ENCODE assay signal across 11 cellular contexts in genomic region chr1:109622103-109622892, GRCh38. TPM values are rescaled to one million over a fixed set of nuclear protein-coding genes. Genes with fewer than 3 reads are reported as not detected.
A peak's percentile ranks its signal among the peaks of the same experiment; 100 is the strongest.
DNase-seq lines count a peak whose midpoint lies in the region; ATAC-seq, FAIRE-seq and TF ChIP-seq lines count a peak whose summit lies in the region.
"Had no signal": no experiment of that assay in that cellular context is flagged by ENCODE, and none has a peak within 500 bp of the region (broad histone marks: within the 10 kb centered on the region; RNA-seq: fewer than 3 reads in every experiment).

No MANE protein-coding gene starts in this region.

- H3K79me2 ChIP-seq in GM12878 (ENCODE audit: control insufficient read depth, insufficient read depth, low read length), result peaks cover 51% of the 10 kb centered on the region

- BruUV-seq in GM12878 (replicated peaks; lab: Mats Ljungman, UMichigan), result no TSS peak

- WGBS in GM12878 (ENCODE audit: insufficient coverage, insufficient replicate concordance, low lambda C conversion rate, missing lambda C conversion rate), result 82% methylated on average over 12 of the region's 12 CpGs

- CTCF ChIA-PET in AG04450 (lab: Charles Lee) (interaction anchor here (0.8 to 1.0 kb wide), 2 partner anchors 8 to 18 kb away, joined by 3 read pairs; no protein-coding TSS in a partner anchor), GM12878 (lab: Yijun Ruan, JAX) (interaction anchor here (1.2 to 3.3 kb wide), 3 partner anchors 8 to 76 kb away, joined by 4 to 22 read pairs (median 6); no protein-coding TSS in a partner anchor)

- no peak for DNase-seq in AG04450 (ENCODE audit: low read depth, low spot score)
- no peak for DNase-seq in HFF-Myc (ENCODE audit: extremely low read depth, low read depth)
- no peak for DNase-seq in GM12878 (ENCODE audit: low read depth, low spot score)
- DNase-seq in NCI-H187 (lab: John Stamatoyannopoulos, UW), result no peak
- DNase-seq in NCI-H1048 (lab: John Stamatoyannopoulos, UW), result no peak
- no peak for DNase-seq in epidermal melanocyte (ENCODE audit: insufficient read length, low spot score)
- no peak for DNase-seq in NCI-H748 (lab: John Stamatoyannopoulos, UW; ENCODE audit: unreplicated experiment)
- DNase-seq: NCI-H2081 treated with DMSO at 0.1 percent for 48 hours, T1000 had no signal

- no peak for TF ChIP-seq RAD21 in GM12878 (IDR thresholded peaks at IDR 0.05; ENCODE audit: insufficient read depth, low read depth, low read length)

- H3K9ac ChIP-seq in GM12878 (ENCODE audit: control insufficient read depth, insufficient read depth, low read length), result peak overlapping the region; percentile 1; the same call in 1 of the 2 replicates

- SMC1A ChIA-PET in GM12878 (lab: Charles Lee; ENCODE audit: uncharacterized antibody, unreplicated experiment), result interaction anchor here (0.6 kb wide), 1 partner anchor 70 kb away, joined by 3 read pairs; no protein-coding TSS in a partner anchor

- ATAC-seq in GM12878, result no peak

- H3K4me3 ChIP-seq in AG04450 (ENCODE audit: low read depth, low read length) (peak overlapping the region; percentile 95), HFF-Myc (replicated peaks; ENCODE audit: low read depth, low read length) (peak overlapping the region; percentile 98), GM12878 (peak overlapping the region; percentile 85; the same call in 1 of the 2 replicates), muscle layer of duodenum (ENCODE audit: low read depth in 1 of 2, low read length in 2 of 2) (peak overlapping the region; percentile 82 to 92)

- intact Hi-C loops in GM12878 (cut with micrococcal nuclease; ENCODE audit: unreplicated experiment), result loop anchor here (5.0 kb wide), 1 partner anchor 130 kb away; the partner anchor contains the start of gene CYB561D1

- H3K4me1 ChIP-seq in GM12878 (ENCODE audit: control insufficient read depth, insufficient read depth, low read length) (peaks cover 38% of the 10 kb centered on the region), muscle layer of duodenum (ENCODE audit: control insufficient read depth in 1 of 2, insufficient read depth in 2 of 2, low read length in 2 of 2) (peaks cover 14 to 55% of the 10 kb centered on the region in 2 donors)

- no peak for TF ChIP-seq POLR2A in GM12878 (IDR thresholded peaks at IDR 0.05; ENCODE audit: low read depth, low read length)

- H3K9me3 ChIP-seq in AG04450 (ENCODE audit: control insufficient read depth, insufficient read depth, low read length), result no peaks in the 10 kb centered on the region; the same call in 1 of the 2 replicates
- no peaks in the 10 kb centered on the region for H3K9me3 ChIP-seq in GM12878 (replicated peaks; ENCODE audit: control insufficient read depth, insufficient read depth, low read length)
- no peaks in the 10 kb centered on the region for H3K9me3 ChIP-seq in muscle layer of duodenum (ENCODE audit: control insufficient read depth in 1 of 2, low read length in 2 of 2)

- H4K20me1 ChIP-seq in GM12878 (ENCODE audit: control insufficient read depth, insufficient read depth), result no peaks in the 10 kb centered on the region

- no peak for FAIRE-seq in GM12878 (lab: Jason Lieb, UNC)
- FAIRE-seq: colon had no signal

- H3K27ac ChIP-seq in AG04450 (ENCODE audit: low read depth, low read length) (no peak overlapping the region), GM12878 (ENCODE audit: control insufficient read depth, insufficient read depth) (no peak overlapping the region), muscle layer of duodenum (ENCODE audit: low read length) (no peak overlapping the region)

- TF ChIP-seq EP300 in GM12878 (IDR thresholded peaks at IDR 0.05; ENCODE audit: borderline replicate concordance in 1 of 2, control insufficient read depth in 1 of 2, low read depth in 2 of 2, low read length in 2 of 2), result no peak

- H3K4me2 ChIP-seq in GM12878 (ENCODE audit: control insufficient read depth, insufficient read depth), result peak overlapping the region; percentile 26

- no peaks in the 10 kb centered on the region for H3K27me3 ChIP-seq in AG04450 (ENCODE audit: control insufficient read depth, insufficient read depth, low read length)
- H3K27me3 ChIP-seq in GM12878 (replicated peaks in 1 of 2; ENCODE audit: control insufficient read depth in 2 of 2, insufficient read depth in 2 of 2, low read length in 1 of 2), result no peaks in the 10 kb centered on the region
- no peaks in the 10 kb centered on the region for H3K27me3 ChIP-seq in muscle layer of duodenum (ENCODE audit: low read depth, low read length)

- POLR2A ChIA-PET in AG04450 (lab: Yijun Ruan, JAX) (no interaction called here), GM12878 (lab: Charles Lee) (no interaction called here)

- no peak for TF ChIP-seq CTCF in AG04450 (IDR thresholded peaks at IDR 0.05; ENCODE audit: low read depth, low read length)
- no peak for TF ChIP-seq CTCF in HFF-Myc (IDR thresholded peaks at IDR 0.05; ENCODE audit: low read depth, low read length, missing control alignments)
- TF ChIP-seq CTCF in GM12878 (IDR thresholded peaks at IDR 0.05 in 2 of 3, conservative IDR thresholded peaks at IDR 0.05 in 1 of 3; ENCODE audit: control insufficient read depth in 2 of 3, extremely low read depth in 1 of 3, insufficient read depth in 1 of 3, low read depth in 3 of 3, low read length in 3 of 3), result no peak

- RAD21 ChIA-PET in GM12878 (lab: Charles Lee; ENCODE audit: unreplicated experiment), result interaction anchor here (1.2 to 2.1 kb wide), 2 partner anchors 13 to 76 kb away, joined by 3 to 10 read pairs; no protein-coding TSS in a partner anchor

- H3K36me3 ChIP-seq in GM12878 (ENCODE audit: control insufficient read depth in 2 of 2, insufficient read depth in 2 of 2, low read length in 1 of 2), result no peaks in the 10 kb centered on the region; a peak in 2 of 4 replicates
- H3K36me3 ChIP-seq in muscle layer of duodenum (ENCODE audit: control insufficient read depth in 1 of 2, insufficient read depth in 2 of 2, low read length in 2 of 2), result peaks cover 15 to 18% of the 10 kb centered on the region in 2 donors

- H2AFZ ChIP-seq in GM12878 (ENCODE audit: control insufficient read depth, low read depth, low read length), result no peak overlapping the region

- in situ Hi-C loops in GM12878 (cut with MboI), result loop anchor here (5.0 kb wide), 2 partner anchors 75 to 135 kb away; partner anchors contain the start of gene GNAI3

RNA-seq across cellular contexts. Expression of gene AMPD2, which starts 2.7 kb away (rescaled TPM):
- 35.4 and 54.2 TPM in 2 replicates for polyA plus RNA-seq in AG04450 (2011; rRNA removed)
- 75.4 and 97.7 TPM in 2 replicates for polyA minus RNA-seq in AG04450 (2011; rRNA and poly(A)+ RNA removed)
- 113 and 156 TPM in 2 replicates for total RNA-seq in GM12878 (2013; cell fraction: nucleolus; rRNA removed)
- total RNA-seq in GM12878 (2014; rRNA removed), result 43.4 and 49.9 TPM in 2 replicates
- total RNA-seq in GM12878 (2014; rRNA removed; fragmentation: Illumina TruSeq; extraction: Trizol), result 19.0 and 19.5 TPM in 2 replicates
- 66.5 and 75.9 TPM in 2 replicates for total RNA-seq in GM12878 (2021)
- polyA plus RNA-seq in GM12878 (2011; ENCODE audit: low read depth), result 35.2 TPM
- 9.9 and 30.0 TPM in 2 replicates for polyA plus RNA-seq in GM12878 (2011; rRNA removed)
- polyA plus RNA-seq in GM12878 (2011; cell fraction: cytosol; rRNA removed), result 27.1 and 34.8 TPM in 2 replicates
- 346 and 354 TPM in 2 replicates for polyA plus RNA-seq in GM12878 (2011; cell fraction: nucleus; rRNA removed)
- 54.0 and 66.8 TPM in 2 replicates for polyA plus RNA-seq in GM12878 (2012)
- 11.8 and 30.9 TPM in 2 replicates for polyA plus RNA-seq in GM12878 (2014; fragmentation: Illumina TruSeq; extraction: Trizol)
- 1 to 10 TPM; 2.0 to 3.0 TPM for polyA plus RNA-seq in GM12878 (2014; fragmentation: Nextera tagmentation; extraction: Ambion mirVana)
- 40.9 and 44.4 TPM in 2 replicates for polyA plus RNA-seq in GM12878 (2014; rRNA removed)
- 10 to 100 TPM; 31.8 to 33.1 TPM for polyA plus RNA-seq in GM12878 (2016; fragmentation: Nextera tagmentation; extraction: Ambion mirVana)
- 29.3 and 51.2 TPM in 2 replicates for polyA minus RNA-seq in GM12878 (2011; rRNA and poly(A)+ RNA removed)
- polyA minus RNA-seq in GM12878 (2011; cell fraction: cytosol; rRNA and poly(A)+ RNA removed), result 15.6 and 17.7 TPM in 2 replicates
- polyA minus RNA-seq in GM12878 (2011; cell fraction: nucleus; rRNA and poly(A)+ RNA removed), result 61.1 and 93.7 TPM in 2 replicates

RNA-seq across cellular contexts. Expression of gene GNAT2, which starts 2.9 kb away (rescaled TPM):
- 0.06 TPM in 1 of 2 replicates, not detected in the other for polyA plus RNA-seq in AG04450 (2011; rRNA removed)
- 0.26 and 0.41 TPM in 2 replicates for polyA minus RNA-seq in AG04450 (2011; rRNA and poly(A)+ RNA removed)
- total RNA-seq in GM12878 (2013; cell fraction: nucleolus; rRNA removed), result not detected in 2 replicates
- total RNA-seq in GM12878 (2014; rRNA removed), result 0.23 and 0.38 TPM in 2 replicates
- 0.31 and 0.69 TPM in 2 replicates for total RNA-seq in GM12878 (2014; rRNA removed; fragmentation: Illumina TruSeq; extraction: Trizol)
- total RNA-seq in GM12878 (2021), result 0.85 and 0.92 TPM in 2 replicates
- 0.28 TPM for polyA plus RNA-seq in GM12878 (2011; ENCODE audit: low read depth)
- 0.30 and 0.54 TPM in 2 replicates for polyA plus RNA-seq in GM12878 (2011; rRNA removed)
- polyA plus RNA-seq in GM12878 (2011; cell fraction: cytosol; rRNA removed), result 0.23 and 0.27 TPM in 2 replicates
- 0.13 and 0.15 TPM in 2 replicates for polyA plus RNA-seq in GM12878 (2011; cell fraction: nucleus; rRNA removed)
- polyA plus RNA-seq in GM12878 (2012), result 0.31 and 0.49 TPM in 2 replicates
- polyA plus RNA-seq in GM12878 (2014; fragmentation: Illumina TruSeq; extraction: Trizol), result 0.26 and 0.59 TPM in 2 replicates
- polyA plus RNA-seq in GM12878 (2014; fragmentation: Nextera tagmentation; extraction: Ambion mirVana), result under 1 TPM; 0.08 to 0.77 TPM
- 0.28 and 0.36 TPM in 2 replicates for polyA plus RNA-seq in GM12878 (2014; rRNA removed)
- polyA plus RNA-seq in GM12878 (2016; fragmentation: Nextera tagmentation; extraction: Ambion mirVana), result 1 to 10 TPM in 1 of 2 experiments, under 1 TPM in 1; 0.46 to 1.3 TPM
- 1.1 and 1.8 TPM in 2 replicates for polyA minus RNA-seq in GM12878 (2011; rRNA and poly(A)+ RNA removed)
- not detected in 2 replicates for polyA minus RNA-seq in GM12878 (2011; cell fraction: cytosol; rRNA and poly(A)+ RNA removed)
- polyA minus RNA-seq in GM12878 (2011; cell fraction: nucleus; rRNA and poly(A)+ RNA removed), result not detected in 2 replicates

RNA-seq across cellular contexts. Expression of gene GSTM4, which starts 33.6 kb away (rescaled TPM):
- polyA plus RNA-seq in AG04450 (2011; rRNA removed) (62.6 and 64.1 TPM in 2 replicates), GM12878 (2011; rRNA removed) (23.0 and 37.2 TPM in 2 replicates), GM12878 (2014; fragmentation: Illumina TruSeq; extraction: Trizol) (25.8 and 31.7 TPM in 2 replicates), GM12878 (2014; fragmentation: Nextera tagmentation; extraction: Ambion mirVana) (10 to 100 TPM; 16.9 to 17.0 TPM), GM12878 (2014; rRNA removed) (25.3 and 26.8 TPM in 2 replicates), GM12878 (2016; fragmentation: Nextera tagmentation; extraction: Ambion mirVana) (10 to 100 TPM; 25.6 to 27.7 TPM)
- polyA minus RNA-seq in AG04450 (2011; rRNA and poly(A)+ RNA removed), result 26.5 and 27.6 TPM in 2 replicates
- total RNA-seq in GM12878 (2013; cell fraction: nucleolus; rRNA removed), result 48.3 and 51.3 TPM in 2 replicates
- total RNA-seq in GM12878 (2014; rRNA removed) (14.3 and 15.1 TPM in 2 replicates), GM12878 (2014; rRNA removed; fragmentation: Illumina TruSeq; extraction: Trizol) (13.6 and 14.5 TPM in 2 replicates), GM12878 (2021) (20.4 and 21.4 TPM in 2 replicates)
- polyA plus RNA-seq in GM12878 (2011; ENCODE audit: low read depth), result 16.5 TPM
- polyA plus RNA-seq in GM12878 (2011; cell fraction: cytosol; rRNA removed), result 34.1 and 36.8 TPM in 2 replicates
- polyA plus RNA-seq in GM12878 (2011; cell fraction: nucleus; rRNA removed), result 35.2 and 44.5 TPM in 2 replicates
- polyA plus RNA-seq in GM12878 (2012), result 17.4 and 19.3 TPM in 2 replicates
- polyA minus RNA-seq in GM12878 (2011; rRNA and poly(A)+ RNA removed), result 18.4 and 20.5 TPM in 2 replicates
- polyA minus RNA-seq in GM12878 (2011; cell fraction: cytosol; rRNA and poly(A)+ RNA removed), result 8.7 and 11.6 TPM in 2 replicates
- 20.7 and 26.0 TPM in 2 replicates for polyA minus RNA-seq in GM12878 (2011; cell fraction: nucleus; rRNA and poly(A)+ RNA removed)

RNA-seq across cellular contexts. Expression of gene GSTM2, which starts 45.6 kb away (rescaled TPM):
- 90.2 and 93.8 TPM in 2 replicates for polyA plus RNA-seq in AG04450 (2011; rRNA removed)
- polyA minus RNA-seq in AG04450 (2011; rRNA and poly(A)+ RNA removed), result 43.4 and 43.6 TPM in 2 replicates
- total RNA-seq in GM12878 (2013; cell fraction: nucleolus; rRNA removed), result 67.1 and 70.5 TPM in 2 replicates
- 10.5 and 11.4 TPM in 2 replicates for total RNA-seq in GM12878 (2014; rRNA removed)
- total RNA-seq in GM12878 (2014; rRNA removed; fragmentation: Illumina TruSeq; extraction: Trizol), result 9.9 and 13.5 TPM in 2 replicates
- 21.6 and 23.3 TPM in 2 replicates for total RNA-seq in GM12878 (2021)
- polyA plus RNA-seq in GM12878 (2011; ENCODE audit: low read depth), result 68.5 TPM
- polyA plus RNA-seq in GM12878 (2011; rRNA removed), result 4.8 and 8.3 TPM in 2 replicates
- polyA plus RNA-seq in GM12878 (2011; cell fraction: cytosol; rRNA removed), result 6.3 and 7.1 TPM in 2 replicates
- polyA plus RNA-seq in GM12878 (2011; cell fraction: nucleus; rRNA removed), result 46.8 and 76.5 TPM in 2 replicates
- 62.3 and 69.9 TPM in 2 replicates for polyA plus RNA-seq in GM12878 (2012)
- 31.8 and 32.0 TPM in 2 replicates for polyA plus RNA-seq in GM12878 (2014; fragmentation: Illumina TruSeq; extraction: Trizol)
- 10 to 100 TPM; 29.6 to 30.4 TPM for polyA plus RNA-seq in GM12878 (2014; fragmentation: Nextera tagmentation; extraction: Ambion mirVana)
- polyA plus RNA-seq in GM12878 (2014; rRNA removed), result 28.1 and 32.3 TPM in 2 replicates
- 10 to 100 TPM; 12.7 to 17.1 TPM for polyA plus RNA-seq in GM12878 (2016; fragmentation: Nextera tagmentation; extraction: Ambion mirVana)
- polyA minus RNA-seq in GM12878 (2011; rRNA and poly(A)+ RNA removed), result 3.0 and 4.2 TPM in 2 replicates
- polyA minus RNA-seq in GM12878 (2011; cell fraction: cytosol; rRNA and poly(A)+ RNA removed), result 1.1 TPM in 1 of 2 replicates, not detected in the other
- polyA minus RNA-seq in GM12878 (2011; cell fraction: nucleus; rRNA and poly(A)+ RNA removed), result 5.8 and 6.2 TPM in 2 replicates
